1 cellular context compared by ENCODE assay signal in the genomic region with DNA sequence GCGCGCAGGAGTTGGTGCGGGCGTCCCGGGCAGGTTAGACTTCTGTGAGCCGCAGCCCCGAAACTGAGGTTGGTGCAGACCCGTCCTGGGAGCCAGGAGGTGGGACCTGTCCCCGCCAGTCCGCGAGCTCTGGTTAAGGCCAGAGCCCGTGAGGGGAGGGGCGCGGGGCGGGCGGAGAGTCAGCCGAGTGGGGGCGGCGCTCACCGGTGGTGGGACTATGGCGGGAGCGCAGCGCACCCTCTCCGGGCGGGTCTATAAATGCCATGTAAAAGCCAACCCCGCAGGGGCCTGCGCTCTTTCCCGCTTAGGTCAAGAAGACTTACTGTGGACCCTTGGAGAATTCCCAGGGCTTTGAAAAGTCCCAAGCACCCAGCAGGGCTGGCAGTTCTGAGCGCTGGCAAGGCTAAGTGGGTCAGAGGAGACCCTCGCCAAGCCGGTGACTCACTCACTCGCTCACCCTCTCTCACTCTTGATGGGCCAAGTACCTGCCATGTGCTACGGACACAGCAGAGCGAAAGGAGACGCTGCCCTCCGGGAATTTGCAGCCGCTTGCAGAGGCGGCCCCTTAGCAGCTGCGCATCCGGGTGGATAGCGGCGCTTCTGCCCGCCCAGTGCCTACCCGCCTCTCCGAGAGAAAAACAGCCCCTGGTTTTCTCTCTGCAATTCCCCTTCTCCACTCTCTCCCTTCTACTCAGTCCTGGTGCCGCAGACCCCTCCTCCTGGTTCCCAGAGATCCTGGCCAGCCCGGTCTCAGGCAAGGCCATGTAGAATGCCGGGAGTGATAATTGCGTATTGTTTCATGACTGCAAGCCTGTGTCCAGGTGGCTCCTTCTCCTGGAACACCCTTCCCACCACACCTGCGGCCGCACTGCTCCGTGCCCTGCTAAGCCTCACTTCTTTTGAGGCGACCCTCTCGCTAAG.
A peak's percentile ranks its signal among the peaks of the same experiment; 100 is the strongest.
TF ChIP-seq lines count a peak whose summit lies in the region.

Gene ALDH1L1, minus strand, starts transcription at position 110 of the 921 bp plus-strand sequence. CDS start 19,607 bp downstream, outside the sequence.

TF ChIP-seq in HepG2, 621 proteins besides CTCF, POLR2A, EP300 and RAD21 (continued from another document and continues in another):
- TF ChIP-seq, protein P1, sequence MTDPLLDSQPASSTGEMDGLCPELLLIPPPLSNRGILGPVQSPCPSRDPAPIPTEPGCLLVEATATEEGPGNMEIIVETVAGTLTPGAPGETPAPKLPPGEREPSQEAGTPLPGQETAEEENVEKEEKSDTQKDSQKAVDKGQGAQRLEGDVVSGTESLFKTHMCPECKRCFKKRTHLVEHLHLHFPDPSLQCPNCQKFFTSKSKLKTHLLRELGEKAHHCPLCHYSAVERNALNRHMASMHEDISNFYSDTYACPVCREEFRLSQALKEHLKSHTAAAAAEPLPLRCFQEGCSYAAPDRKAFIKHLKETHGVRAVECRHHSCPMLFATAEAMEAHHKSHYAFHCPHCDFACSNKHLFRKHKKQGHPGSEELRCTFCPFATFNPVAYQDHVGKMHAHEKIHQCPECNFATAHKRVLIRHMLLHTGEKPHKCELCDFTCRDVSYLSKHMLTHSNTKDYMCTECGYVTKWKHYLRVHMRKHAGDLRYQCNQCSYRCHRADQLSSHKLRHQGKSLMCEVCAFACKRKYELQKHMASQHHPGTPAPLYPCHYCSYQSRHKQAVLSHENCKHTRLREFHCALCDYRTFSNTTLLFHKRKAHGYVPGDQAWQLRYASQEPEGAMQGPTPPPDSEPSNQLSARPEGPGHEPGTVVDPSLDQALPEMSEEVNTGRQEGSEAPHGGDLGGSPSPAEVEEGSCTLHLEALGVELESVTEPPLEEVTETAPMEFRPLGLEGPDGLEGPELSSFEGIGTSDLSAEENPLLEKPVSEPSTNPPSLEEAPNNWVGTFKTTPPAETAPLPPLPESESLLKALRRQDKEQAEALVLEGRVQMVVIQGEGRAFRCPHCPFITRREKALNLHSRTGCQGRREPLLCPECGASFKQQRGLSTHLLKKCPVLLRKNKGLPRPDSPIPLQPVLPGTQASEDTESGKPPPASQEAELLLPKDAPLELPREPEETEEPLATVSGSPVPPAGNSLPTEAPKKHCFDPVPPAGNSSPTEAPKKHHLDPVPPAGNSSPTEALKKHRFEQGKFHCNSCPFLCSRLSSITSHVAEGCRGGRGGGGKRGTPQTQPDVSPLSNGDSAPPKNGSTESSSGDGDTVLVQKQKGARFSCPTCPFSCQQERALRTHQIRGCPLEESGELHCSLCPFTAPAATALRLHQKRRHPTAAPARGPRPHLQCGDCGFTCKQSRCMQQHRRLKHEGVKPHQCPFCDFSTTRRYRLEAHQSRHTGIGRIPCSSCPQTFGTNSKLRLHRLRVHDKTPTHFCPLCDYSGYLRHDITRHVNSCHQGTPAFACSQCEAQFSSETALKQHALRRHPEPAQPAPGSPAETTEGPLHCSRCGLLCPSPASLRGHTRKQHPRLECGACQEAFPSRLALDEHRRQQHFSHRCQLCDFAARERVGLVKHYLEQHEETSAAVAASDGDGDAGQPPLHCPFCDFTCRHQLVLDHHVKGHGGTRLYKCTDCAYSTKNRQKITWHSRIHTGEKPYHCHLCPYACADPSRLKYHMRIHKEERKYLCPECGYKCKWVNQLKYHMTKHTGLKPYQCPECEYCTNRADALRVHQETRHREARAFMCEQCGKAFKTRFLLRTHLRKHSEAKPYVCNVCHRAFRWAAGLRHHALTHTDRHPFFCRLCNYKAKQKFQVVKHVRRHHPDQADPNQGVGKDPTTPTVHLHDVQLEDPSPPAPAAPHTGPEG (CRISPR knock-in tag; IDR thresholded peaks at IDR 0.05): peak; percentile 94
- 0 out of 2 replicates have a peak, but pooled peaks have one; percentile 38 for TF ChIP-seq NCOA1 (CRISPR knock-in tag; IDR thresholded peaks at IDR 0.05)
- TF ChIP-seq MXI1 (IDR thresholded peaks at IDR 0.05; ENCODE audit: borderline replicate concordance, low read depth, low read length): peak; percentile 71; the same call in 1 of the 3 replicates
- TF ChIP-seq SIN3A (IDR thresholded peaks at IDR 0.05; ENCODE audit: borderline replicate concordance, low read depth, low read length): peak; percentile 24; the same call in 1 of the 2 replicates
- no peak for TF ChIP-seq MEIS1 (CRISPR knock-in tag; IDR thresholded peaks at IDR 0.05; ENCODE audit: borderline replicate concordance)
- TF ChIP-seq, protein P2, sequence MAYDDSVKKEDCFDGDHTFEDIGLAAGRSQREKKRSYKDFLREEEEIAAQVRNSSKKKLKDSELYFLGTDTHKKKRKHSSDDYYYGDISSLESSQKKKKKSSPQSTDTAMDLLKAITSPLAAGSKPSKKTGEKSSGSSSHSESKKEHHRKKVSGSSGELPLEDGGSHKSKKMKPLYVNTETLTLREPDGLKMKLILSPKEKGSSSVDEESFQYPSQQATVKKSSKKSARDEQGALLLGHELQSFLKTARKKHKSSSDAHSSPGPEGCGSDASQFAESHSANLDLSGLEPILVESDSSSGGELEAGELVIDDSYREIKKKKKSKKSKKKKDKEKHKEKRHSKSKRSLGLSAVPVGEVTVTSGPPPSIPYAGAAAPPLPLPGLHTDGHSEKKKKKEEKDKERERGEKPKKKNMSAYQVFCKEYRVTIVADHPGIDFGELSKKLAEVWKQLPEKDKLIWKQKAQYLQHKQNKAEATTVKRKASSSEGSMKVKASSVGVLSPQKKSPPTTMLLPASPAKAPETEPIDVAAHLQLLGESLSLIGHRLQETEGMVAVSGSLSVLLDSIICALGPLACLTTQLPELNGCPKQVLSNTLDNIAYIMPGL (CRISPR knock-in tag; IDR thresholded peaks at IDR 0.05; ENCODE audit: borderline replicate concordance in 1 of 2, low read depth in 1 of 2): peak in 1 of 2 experiments; percentile 43; a peak in 1 of 4 replicates
- no peak; the same call in 1 of the 2 replicates for TF ChIP-seq ZNF232 (CRISPR knock-in tag; IDR thresholded peaks at IDR 0.05; ENCODE audit: borderline replicate concordance)
- TF ChIP-seq, protein P3, sequence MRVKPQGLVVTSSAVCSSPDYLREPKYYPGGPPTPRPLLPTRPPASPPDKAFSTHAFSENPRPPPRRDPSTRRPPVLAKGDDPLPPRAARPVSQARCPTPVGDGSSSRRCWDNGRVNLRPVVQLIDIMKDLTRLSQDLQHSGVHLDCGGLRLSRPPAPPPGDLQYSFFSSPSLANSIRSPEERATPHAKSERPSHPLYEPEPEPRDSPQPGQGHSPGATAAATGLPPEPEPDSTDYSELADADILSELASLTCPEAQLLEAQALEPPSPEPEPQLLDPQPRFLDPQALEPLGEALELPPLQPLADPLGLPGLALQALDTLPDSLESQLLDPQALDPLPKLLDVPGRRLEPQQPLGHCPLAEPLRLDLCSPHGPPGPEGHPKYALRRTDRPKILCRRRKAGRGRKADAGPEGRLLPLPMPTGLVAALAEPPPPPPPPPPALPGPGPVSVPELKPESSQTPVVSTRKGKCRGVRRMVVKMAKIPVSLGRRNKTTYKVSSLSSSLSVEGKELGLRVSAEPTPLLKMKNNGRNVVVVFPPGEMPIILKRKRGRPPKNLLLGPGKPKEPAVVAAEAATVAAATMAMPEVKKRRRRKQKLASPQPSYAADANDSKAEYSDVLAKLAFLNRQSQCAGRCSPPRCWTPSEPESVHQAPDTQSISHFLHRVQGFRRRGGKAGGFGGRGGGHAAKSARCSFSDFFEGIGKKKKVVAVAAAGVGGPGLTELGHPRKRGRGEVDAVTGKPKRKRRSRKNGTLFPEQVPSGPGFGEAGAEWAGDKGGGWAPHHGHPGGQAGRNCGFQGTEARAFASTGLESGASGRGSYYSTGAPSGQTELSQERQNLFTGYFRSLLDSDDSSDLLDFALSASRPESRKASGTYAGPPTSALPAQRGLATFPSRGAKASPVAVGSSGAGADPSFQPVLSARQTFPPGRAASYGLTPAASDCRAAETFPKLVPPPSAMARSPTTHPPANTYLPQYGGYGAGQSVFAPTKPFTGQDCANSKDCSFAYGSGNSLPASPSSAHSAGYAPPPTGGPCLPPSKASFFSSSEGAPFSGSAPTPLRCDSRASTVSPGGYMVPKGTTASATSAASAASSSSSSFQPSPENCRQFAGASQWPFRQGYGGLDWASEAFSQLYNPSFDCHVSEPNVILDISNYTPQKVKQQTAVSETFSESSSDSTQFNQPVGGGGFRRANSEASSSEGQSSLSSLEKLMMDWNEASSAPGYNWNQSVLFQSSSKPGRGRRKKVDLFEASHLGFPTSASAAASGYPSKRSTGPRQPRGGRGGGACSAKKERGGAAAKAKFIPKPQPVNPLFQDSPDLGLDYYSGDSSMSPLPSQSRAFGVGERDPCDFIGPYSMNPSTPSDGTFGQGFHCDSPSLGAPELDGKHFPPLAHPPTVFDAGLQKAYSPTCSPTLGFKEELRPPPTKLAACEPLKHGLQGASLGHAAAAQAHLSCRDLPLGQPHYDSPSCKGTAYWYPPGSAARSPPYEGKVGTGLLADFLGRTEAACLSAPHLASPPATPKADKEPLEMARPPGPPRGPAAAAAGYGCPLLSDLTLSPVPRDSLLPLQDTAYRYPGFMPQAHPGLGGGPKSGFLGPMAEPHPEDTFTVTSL (CRISPR knock-in tag; IDR thresholded peaks at IDR 0.05; ENCODE audit: borderline replicate concordance): peak; percentile 33; the same call in 1 of the 2 replicates
- no peak for TF ChIP-seq BORCS8-MEF2B (CRISPR knock-in tag; IDR thresholded peaks at IDR 0.05)
- no peak for TF ChIP-seq SETDB1 (CRISPR knock-in tag; IDR thresholded peaks at IDR 0.05; ENCODE audit: borderline replicate concordance)
- no peak for TF ChIP-seq KDM1A (CRISPR knock-in tag; IDR thresholded peaks at IDR 0.05)
- TF ChIP-seq TARDBP (CRISPR knock-in tag; IDR thresholded peaks at IDR 0.05): no peak
- 0 out of 2 replicates have a peak, but pooled peaks have one; percentile 56 for TF ChIP-seq ZNF451 (CRISPR knock-in tag; IDR thresholded peaks at IDR 0.05)
- no peak for TF ChIP-seq ARNT2 (CRISPR knock-in tag; IDR thresholded peaks at IDR 0.05; ENCODE audit: low read depth)
- 0 out of 2 replicates have a peak, but pooled peaks have one; percentile 16 for TF ChIP-seq MAFG (CRISPR knock-in tag; IDR thresholded peaks at IDR 0.05)
- peak; percentile 11; the same call in 1 of the 2 replicates for TF ChIP-seq THAP11 (CRISPR knock-in tag; IDR thresholded peaks at IDR 0.05)
- peak; percentile 65; the same call in 1 of the 2 replicates for TF ChIP-seq JUND (CRISPR knock-in tag; IDR thresholded peaks at IDR 0.05)
- TF ChIP-seq IKZF5 (CRISPR knock-in tag; IDR thresholded peaks at IDR 0.05): no peak
- TF ChIP-seq, protein P4, sequence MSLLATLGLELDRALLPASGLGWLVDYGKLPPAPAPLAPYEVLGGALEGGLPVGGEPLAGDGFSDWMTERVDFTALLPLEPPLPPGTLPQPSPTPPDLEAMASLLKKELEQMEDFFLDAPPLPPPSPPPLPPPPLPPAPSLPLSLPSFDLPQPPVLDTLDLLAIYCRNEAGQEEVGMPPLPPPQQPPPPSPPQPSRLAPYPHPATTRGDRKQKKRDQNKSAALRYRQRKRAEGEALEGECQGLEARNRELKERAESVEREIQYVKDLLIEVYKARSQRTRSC (CRISPR knock-in tag; IDR thresholded peaks at IDR 0.05; ENCODE audit: low read depth): no peak
- TF ChIP-seq HOXA3 (CRISPR knock-in tag; IDR thresholded peaks at IDR 0.05): peak; percentile 26; the same call in 1 of the 2 replicates
- TF ChIP-seq, protein P5, sequence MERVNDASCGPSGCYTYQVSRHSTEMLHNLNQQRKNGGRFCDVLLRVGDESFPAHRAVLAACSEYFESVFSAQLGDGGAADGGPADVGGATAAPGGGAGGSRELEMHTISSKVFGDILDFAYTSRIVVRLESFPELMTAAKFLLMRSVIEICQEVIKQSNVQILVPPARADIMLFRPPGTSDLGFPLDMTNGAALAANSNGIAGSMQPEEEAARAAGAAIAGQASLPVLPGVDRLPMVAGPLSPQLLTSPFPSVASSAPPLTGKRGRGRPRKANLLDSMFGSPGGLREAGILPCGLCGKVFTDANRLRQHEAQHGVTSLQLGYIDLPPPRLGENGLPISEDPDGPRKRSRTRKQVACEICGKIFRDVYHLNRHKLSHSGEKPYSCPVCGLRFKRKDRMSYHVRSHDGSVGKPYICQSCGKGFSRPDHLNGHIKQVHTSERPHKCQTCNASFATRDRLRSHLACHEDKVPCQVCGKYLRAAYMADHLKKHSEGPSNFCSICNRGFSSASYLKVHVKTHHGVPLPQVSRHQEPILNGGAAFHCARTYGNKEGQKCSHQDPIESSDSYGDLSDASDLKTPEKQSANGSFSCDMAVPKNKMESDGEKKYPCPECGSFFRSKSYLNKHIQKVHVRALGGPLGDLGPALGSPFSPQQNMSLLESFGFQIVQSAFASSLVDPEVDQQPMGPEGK (CRISPR knock-in tag; IDR thresholded peaks at IDR 0.05): peak; percentile 88
- TF ChIP-seq ZNF253 (CRISPR knock-in tag; IDR thresholded peaks at IDR 0.05; ENCODE audit: borderline replicate concordance): no peak
- TF ChIP-seq IKZF4 (CRISPR knock-in tag; IDR thresholded peaks at IDR 0.05; ENCODE audit: borderline replicate concordance, low read depth, not compliant biosample characterization): no peak
- TF ChIP-seq, protein P6, sequence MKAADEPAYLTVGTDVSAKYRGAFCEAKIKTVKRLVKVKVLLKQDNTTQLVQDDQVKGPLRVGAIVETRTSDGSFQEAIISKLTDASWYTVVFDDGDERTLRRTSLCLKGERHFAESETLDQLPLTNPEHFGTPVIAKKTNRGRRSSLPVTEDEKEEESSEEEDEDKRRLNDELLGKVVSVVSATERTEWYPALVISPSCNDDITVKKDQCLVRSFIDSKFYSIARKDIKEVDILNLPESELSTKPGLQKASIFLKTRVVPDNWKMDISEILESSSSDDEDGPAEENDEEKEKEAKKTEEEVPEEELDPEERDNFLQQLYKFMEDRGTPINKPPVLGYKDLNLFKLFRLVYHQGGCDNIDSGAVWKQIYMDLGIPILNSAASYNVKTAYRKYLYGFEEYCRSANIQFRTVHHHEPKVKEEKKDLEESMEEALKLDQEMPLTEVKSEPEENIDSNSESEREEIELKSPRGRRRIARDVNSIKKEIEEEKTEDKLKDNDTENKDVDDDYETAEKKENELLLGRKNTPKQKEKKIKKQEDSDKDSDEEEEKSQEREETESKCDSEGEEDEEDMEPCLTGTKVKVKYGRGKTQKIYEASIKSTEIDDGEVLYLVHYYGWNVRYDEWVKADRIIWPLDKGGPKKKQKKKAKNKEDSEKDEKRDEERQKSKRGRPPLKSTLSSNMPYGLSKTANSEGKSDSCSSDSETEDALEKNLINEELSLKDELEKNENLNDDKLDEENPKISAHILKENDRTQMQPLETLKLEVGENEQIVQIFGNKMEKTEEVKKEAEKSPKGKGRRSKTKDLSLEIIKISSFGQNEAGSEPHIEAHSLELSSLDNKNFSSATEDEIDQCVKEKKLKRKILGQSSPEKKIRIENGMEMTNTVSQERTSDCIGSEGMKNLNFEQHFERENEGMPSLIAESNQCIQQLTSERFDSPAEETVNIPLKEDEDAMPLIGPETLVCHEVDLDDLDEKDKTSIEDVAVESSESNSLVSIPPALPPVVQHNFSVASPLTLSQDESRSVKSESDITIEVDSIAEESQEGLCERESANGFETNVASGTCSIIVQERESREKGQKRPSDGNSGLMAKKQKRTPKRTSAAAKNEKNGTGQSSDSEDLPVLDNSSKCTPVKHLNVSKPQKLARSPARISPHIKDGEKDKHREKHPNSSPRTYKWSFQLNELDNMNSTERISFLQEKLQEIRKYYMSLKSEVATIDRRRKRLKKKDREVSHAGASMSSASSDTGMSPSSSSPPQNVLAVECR (CRISPR knock-in tag; IDR thresholded peaks at IDR 0.05; ENCODE audit: borderline replicate concordance): peak; percentile 42; the same call in 1 of the 2 replicates
- peak; percentile 46; the same call in 1 of the 2 replicates for TF ChIP-seq EEA1 (CRISPR knock-in tag; IDR thresholded peaks at IDR 0.05; ENCODE audit: borderline replicate concordance)
- TF ChIP-seq GPN1 (CRISPR knock-in tag; IDR thresholded peaks at IDR 0.05; ENCODE audit: borderline replicate concordance): no peak
